ENCODE assay signal across 20 cellular contexts in the genomic region with DNA sequence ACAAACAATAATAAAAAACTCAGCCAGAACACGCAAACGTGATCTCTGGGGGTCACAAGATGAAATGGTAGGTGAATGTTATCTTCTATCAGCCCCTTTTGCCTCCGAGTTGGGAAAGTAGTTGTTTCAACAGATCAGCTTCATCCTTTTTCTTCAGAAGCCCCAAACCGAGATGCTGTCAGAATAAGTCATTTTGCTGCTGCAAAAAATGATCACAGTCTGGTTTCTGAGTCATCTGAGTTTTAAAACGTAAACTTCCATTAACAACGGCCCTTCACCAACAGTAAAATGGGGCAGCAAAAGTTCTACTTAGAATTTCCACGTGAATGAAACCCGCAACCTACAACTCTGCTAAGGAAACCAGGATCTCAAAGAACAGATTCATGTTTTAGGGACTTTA. TPM values are rescaled to one million over a fixed set of nuclear protein-coding genes. Genes with fewer than 3 reads are reported as not detected.
"Had no signal": no experiment of that assay in that cellular context is flagged by ENCODE, and none has a peak within 500 bp of the region (broad histone marks: within the 10 kb centered on the region; RNA-seq: fewer than 3 reads in every experiment).

No MANE protein-coding gene starts in this region.

- H3K27me3 Mint-ChIP-seq: memory B cell had no signal

- H3K4me1 ChIP-seq: prostate gland had no signal

- H3K4me3 ChIP-seq: dorsolateral prefrontal cortex, gastroesophageal sphincter, heart left ventricle, left ventricle myocardium inferior, prostate gland, right atrium auricular region, stomach, testis, upper lobe of left lung had no signal

- H3K9me3 Mint-ChIP-seq: activated CD8-positive, alpha-beta T cell treated with anti-CD3 and anti-CD28 coated beads for 36 hours; activated T-helper 1 cell treated with anti-CD3 and anti-CD28 coated beads, Interleukin-12 subunit alpha, Interleukin-12 subunit beta, Interleukin-2, Interleukin-4 antibody, amounts not matched to agents 30 ng/mL and 10 ng/mL and 1 ng/mL, durations not matched to agents 14 hours and 24 hours and 36 hours; endodermal cell; memory B cell; naive B cell; T-helper 1 cell treated with Interleukin-12 subunit alpha and Interleukin-12 subunit beta and Interleukin-4 antibody, amounts not matched to agents 30 μg/mL and 1 μg/mL, for 36 hours had no signal

- H3K27me3 ChIP-seq: gastroesophageal sphincter, right atrium auricular region, stomach, testis, upper lobe of left lung had no signal

- H3K36me3 Mint-ChIP-seq: activated naive CD8-positive, alpha-beta T cell; memory B cell; naive B cell had no signal

- H3K27ac Mint-ChIP-seq: activated CD8-positive, alpha-beta T cell treated with anti-CD3 and anti-CD28 coated beads for 36 hours; activated naive CD8-positive, alpha-beta T cell; memory B cell; naive B cell; T-helper 1 cell treated with Interleukin-12 subunit alpha and Interleukin-12 subunit beta and Interleukin-4 antibody, amounts not matched to agents 30 μg/mL and 1 μg/mL, for 36 hours had no signal

- ATAC-seq: activated CD8-positive, alpha-beta T cell treated with anti-CD3 and anti-CD28 coated beads for 36 hours; gastroesophageal sphincter had no signal

- H3K4me3 Mint-ChIP-seq: activated CD8-positive, alpha-beta T cell treated with anti-CD3 and anti-CD28 coated beads for 36 hours; activated naive CD8-positive, alpha-beta T cell; activated T-helper 1 cell treated with anti-CD3 and anti-CD28 coated beads, Interleukin-12 subunit alpha, Interleukin-12 subunit beta, Interleukin-2, Interleukin-4 antibody, amounts not matched to agents 30 ng/mL and 10 ng/mL and 1 ng/mL, durations not matched to agents 14 hours and 24 hours and 36 hours; endodermal cell; memory B cell; naive B cell; T-helper 1 cell treated with Interleukin-12 subunit alpha and Interleukin-12 subunit beta and Interleukin-4 antibody, amounts not matched to agents 30 μg/mL and 1 μg/mL, for 36 hours had no signal

- H3K36me3 ChIP-seq: prostate gland, stomach had no signal

- H3K27ac ChIP-seq: gastroesophageal sphincter, prostate gland, stomach, testis, upper lobe of left lung had no signal

- H3K4me1 Mint-ChIP-seq: memory B cell had no signal

- H3K9me3 ChIP-seq: gastroesophageal sphincter, heart left ventricle, left ventricle myocardium inferior, prostate gland, right atrium auricular region, stomach, testis, upper lobe of left lung had no signal

- DNase-seq: activated CD8-positive, alpha-beta memory T cell treated with anti-CD3 and anti-CD28 coated beads, Interleukin-2, amount 50 U/mL, for 4 hours; activated CD8-positive, alpha-beta T cell treated with anti-CD3 and anti-CD28 coated beads for 36 hours; amniotic stem cell; dorsolateral prefrontal cortex; endodermal cell; heart left ventricle; kidney glomerular epithelial cell; left ventricle myocardium inferior; naive B cell; stimulated activated CD4-positive, alpha-beta T cell treated with anti-CD3 and anti-CD28 coated beads, Interleukin-2, amount 100 ng/mL, for 48 hours; stomach; testis; upper lobe of left lung had no signal

RNA-seq across cellular contexts. Expression of a gene that starts 44.9 kb away (rescaled TPM):
- total RNA-seq: activated CD8-positive, alpha-beta T cell treated with anti-CD3 and anti-CD28 coated beads for 36 hours had no signal
